8 cellular contexts compared by ENCODE assay signal in the genomic region with DNA sequence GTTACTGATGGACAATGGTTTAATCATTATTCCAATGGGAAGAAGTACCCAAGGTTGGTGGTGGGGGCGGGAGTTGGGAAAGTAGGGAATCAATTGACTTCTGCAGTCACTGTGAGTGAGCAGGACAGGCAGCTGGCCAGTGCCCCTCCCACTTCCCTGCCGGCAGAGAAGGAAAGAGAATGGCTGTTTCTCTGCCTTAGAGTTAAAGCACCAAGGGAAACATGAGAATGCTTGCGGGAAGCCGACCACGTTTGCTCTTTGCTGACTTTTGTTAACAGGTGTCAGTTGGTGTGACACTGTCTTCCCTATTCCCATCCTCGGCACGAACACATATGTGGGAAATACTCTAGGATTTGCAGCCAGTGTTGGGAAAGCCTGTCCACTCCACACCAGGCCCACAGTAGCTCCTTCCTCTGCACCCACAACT. TPM values are rescaled to one million over a fixed set of nuclear protein-coding genes. Genes with fewer than 3 reads are reported as not detected.
DNase-seq lines count a peak whose midpoint lies in the region; ATAC-seq lines count a peak whose summit lies in the region.

No MANE protein-coding gene starts in this region.

- intact Hi-C loops in activated T-helper 2 cell treated with anti-CD3 and anti-CD28 coated beads, Interferon-gamma antibody, Interleukin-2, Interleukin-4, amounts not matched to agents 10 μg/mL and 5 μg/mL and 100 μg/mL, durations not matched to agents 14 hours and 24 hours and 36 hours (cut with micrococcal nuclease): no loop called here

- no peaks in the 10 kb centered on the region for H3K27me3 Mint-ChIP-seq in activated T-helper 2 cell treated with anti-CD3 and anti-CD28 coated beads, Interferon-gamma antibody, Interleukin-2, Interleukin-4, amounts not matched to agents 10 μg/mL and 5 μg/mL and 100 μg/mL, durations not matched to agents 14 hours and 24 hours and 36 hours (ENCODE audit: low read depth)

- H3K4me1 ChIP-seq in mesenchymal stem cell (ENCODE audit: control insufficient read depth, insufficient read depth, low read depth, low read length) (peaks cover 8% of the 10 kb centered on the region), urinary bladder (ENCODE audit: insufficient read depth) (peaks cover 2% of the 10 kb centered on the region)

- H3K9me3 Mint-ChIP-seq in activated T-helper 2 cell treated with anti-CD3 and anti-CD28 coated beads, Interferon-gamma antibody, Interleukin-2, Interleukin-4, amounts not matched to agents 10 μg/mL and 5 μg/mL and 100 μg/mL, durations not matched to agents 14 hours and 24 hours and 36 hours: no peaks in the 10 kb centered on the region

- no peak overlapping the region for H3K4ac ChIP-seq in mesenchymal stem cell (ENCODE audit: low read depth in 1 of 2, low read length in 2 of 2)

- peak; percentile 17 for DNase-seq in NCI-H146 (lab: John Stamatoyannopoulos, UW)
- DNase-seq in NCI-H146 treated with DMSO at 0.1 percent for 48 hours (lab: John Stamatoyannopoulos, UW; ENCODE audit: unreplicated experiment): no peak
- peak; percentile 64 for DNase-seq in mesenchymal stem cell
- DNase-seq in mesenteric fat pad (ENCODE audit: low spot score): no peak
- no peak for DNase-seq in activated T-helper 2 cell treated with anti-CD3 and anti-CD28 coated beads, Interferon-gamma antibody, Interleukin-2, Interleukin-4, amounts not matched to agents 10 μg/mL and 5 μg/mL and 100 μg/mL, durations not matched to agents 14 hours and 24 hours and 36 hours (ENCODE audit: low spot score)

- H3K36me3 ChIP-seq in mesenchymal stem cell (ENCODE audit: control insufficient read depth in 1 of 2, insufficient read depth in 2 of 2, low read depth in 1 of 2, low read length in 2 of 2) (no peaks in the 10 kb centered on the region), urinary bladder (ENCODE audit: insufficient read depth) (no peaks in the 10 kb centered on the region)

- H3K18ac ChIP-seq in mesenchymal stem cell (ENCODE audit: low read depth in 1 of 2, low read length in 2 of 2): peak overlapping the region in 1 of 2 experiments; percentile 37

- no peak overlapping the region for H3K4me3 Mint-ChIP-seq in activated T-helper 2 cell treated with anti-CD3 and anti-CD28 coated beads, Interferon-gamma antibody, Interleukin-2, Interleukin-4, amounts not matched to agents 10 μg/mL and 5 μg/mL and 100 μg/mL, durations not matched to agents 14 hours and 24 hours and 36 hours (ENCODE audit: low read depth)

- no peak overlapping the region for H2BK5ac ChIP-seq in mesenchymal stem cell (ENCODE audit: low read depth, low read length, poor library complexity, severe bottlenecking)

- no peak overlapping the region for H2AFZ ChIP-seq in mesenchymal stem cell (ENCODE audit: low read depth, low read length)

- H3K4me3 ChIP-seq in mesenchymal stem cell (ENCODE audit: insufficient read depth in 1 of 2, low read depth in 1 of 2, low read length in 2 of 2): peak overlapping the region in 1 of 2 experiments; percentile 63
- no peak overlapping the region for H3K4me3 ChIP-seq in urinary bladder (ENCODE audit: low read depth, low read length)

- H2BK12ac ChIP-seq in mesenchymal stem cell (ENCODE audit: low read length in 2 of 2): peak overlapping the region in 1 of 2 experiments; percentile 3

- H3K14ac ChIP-seq in mesenchymal stem cell (ENCODE audit: low read length in 2 of 2): no peak overlapping the region

- 38% methylated on average over 7 of the region's 7 CpGs for WGBS in mesenchymal stem cell
- 9% methylated on average over 7 of the region's 7 CpGs for WGBS in urinary bladder

- H4K91ac ChIP-seq in mesenchymal stem cell (ENCODE audit: low read length): no peak overlapping the region

- no peak overlapping the region for H3K23ac ChIP-seq in mesenchymal stem cell (ENCODE audit: low read length in 2 of 2)

- no peaks in the 10 kb centered on the region for H3K9me3 ChIP-seq in mesenchymal stem cell (ENCODE audit: control insufficient read depth, low read length)

- H2BK15ac ChIP-seq in mesenchymal stem cell (ENCODE audit: low read depth, poor library complexity, severe bottlenecking): peak overlapping the region; percentile 54

- ATAC-seq in esophagus mucosa: peak; percentile 13
- ATAC-seq in HG03565 (IDR thresholded peaks at IDR 0.05; ENCODE audit: unreplicated experiment): no peak

- H3K79me1 ChIP-seq in mesenchymal stem cell (replicated peaks; ENCODE audit: low read length, poor library complexity, severe bottlenecking): no peaks in the 10 kb centered on the region

- no peak overlapping the region for H3K4me2 ChIP-seq in mesenchymal stem cell (ENCODE audit: low read length, poor library complexity, severe bottlenecking)

- no peak overlapping the region for H2BK120ac ChIP-seq in mesenchymal stem cell (ENCODE audit: low read depth, low read length)

- H3K36me3 Mint-ChIP-seq in activated T-helper 2 cell treated with anti-CD3 and anti-CD28 coated beads, Interferon-gamma antibody, Interleukin-2, Interleukin-4, amounts not matched to agents 10 μg/mL and 5 μg/mL and 100 μg/mL, durations not matched to agents 14 hours and 24 hours and 36 hours (ENCODE audit: low read depth): no peaks in the 10 kb centered on the region

- H3K27ac ChIP-seq in mesenchymal stem cell (ENCODE audit: low read length, poor library complexity, severe bottlenecking) (no peak overlapping the region), urinary bladder (ENCODE audit: low read depth) (peak overlapping the region; percentile 60)

- H3K9ac ChIP-seq in mesenchymal stem cell (ENCODE audit: low read length): peak overlapping the region; percentile 81

- H4K8ac ChIP-seq in mesenchymal stem cell (ENCODE audit: low read length): no peak overlapping the region

- no peaks in the 10 kb centered on the region for H3K27me3 ChIP-seq in mesenchymal stem cell (ENCODE audit: control insufficient read depth in 1 of 2, insufficient read depth in 1 of 2, low read length in 2 of 2)

- no peak overlapping the region for H2AK5ac ChIP-seq in mesenchymal stem cell (ENCODE audit: low read length, severe bottlenecking)

- H3K4me1 Mint-ChIP-seq in activated T-helper 2 cell treated with anti-CD3 and anti-CD28 coated beads, Interferon-gamma antibody, Interleukin-2, Interleukin-4, amounts not matched to agents 10 μg/mL and 5 μg/mL and 100 μg/mL, durations not matched to agents 14 hours and 24 hours and 36 hours (ENCODE audit: low read depth): peaks cover 5% of the 10 kb centered on the region

- H3K27ac Mint-ChIP-seq in activated T-helper 2 cell treated with anti-CD3 and anti-CD28 coated beads, Interferon-gamma antibody, Interleukin-2, Interleukin-4, amounts not matched to agents 10 μg/mL and 5 μg/mL and 100 μg/mL, durations not matched to agents 14 hours and 24 hours and 36 hours: no peak overlapping the region

RNA-seq across cellular contexts. Expression of a gene that starts 33.5 kb away (rescaled TPM):
- total RNA-seq in esophagus mucosa: 40.1 TPM
- 54.1 TPM for polyA plus RNA-seq in mesenchymal stem cell (2013, experiment 1 of 2)
- polyA plus RNA-seq in mesenchymal stem cell (2013, experiment 2 of 2): 57.1 TPM
- total RNA-seq in urinary bladder: 110 TPM
- 55.8 TPM for polyA plus RNA-seq in urinary bladder
- 114 TPM for total RNA-seq in mesenteric fat pad
- 20.2 and 24.1 TPM in 2 replicates for total RNA-seq in activated T-helper 2 cell treated with anti-CD3 and anti-CD28 coated beads, Interferon-gamma antibody, Interleukin-2, Interleukin-4, amounts not matched to agents 10 μg/mL and 5 μg/mL and 100 μg/mL, durations not matched to agents 14 hours and 24 hours and 36 hours

RNA-seq across cellular contexts. Expression of a gene that starts 36.1 kb away (rescaled TPM):
- total RNA-seq in esophagus mucosa (14.9 TPM), urinary bladder (26.3 TPM), mesenteric fat pad (578 TPM)
- 1.3 TPM for polyA plus RNA-seq in mesenchymal stem cell (2013, experiment 1 of 2)
- 0.63 TPM for polyA plus RNA-seq in mesenchymal stem cell (2013, experiment 2 of 2)
- polyA plus RNA-seq in urinary bladder: 67.0 TPM
- 0.21 and 0.64 TPM in 2 replicates for total RNA-seq in activated T-helper 2 cell treated with anti-CD3 and anti-CD28 coated beads, Interferon-gamma antibody, Interleukin-2, Interleukin-4, amounts not matched to agents 10 μg/mL and 5 μg/mL and 100 μg/mL, durations not matched to agents 14 hours and 24 hours and 36 hours

Comparison
In these comparisons a context has a peak if more than half of its experiments do, and no peak if none do; other contexts are left out.
1. DNase-seq: peak in NCI-H146 (single experiment) and mesenchymal stem cell (single experiment); none in NCI-H146 treated with DMSO at 0.1 percent for 48 hours (single experiment), mesenteric fat pad (single experiment) and activated T-helper 2 cell treated with anti-CD3 and anti-CD28 coated beads, Interferon-gamma antibody, Interleukin-2, Interleukin-4, amounts not matched to agents 10 μg/mL and 5 μg/mL and 100 μg/mL, durations not matched to agents 14 hours and 24 hours and 36 hours (single experiment).
2. RNA of a gene that starts 36.1 kb away (total RNA-seq): 578 TPM in mesenteric fat pad (single experiment); 26.3 TPM in urinary bladder (single experiment), 14.9 TPM in esophagus mucosa (single experiment) and 0.21 to 0.64 TPM in activated T-helper 2 cell treated with anti-CD3 and anti-CD28 coated beads, Interferon-gamma antibody, Interleukin-2, Interleukin-4, amounts not matched to agents 10 μg/mL and 5 μg/mL and 100 μg/mL, durations not matched to agents 14 hours and 24 hours and 36 hours; every median in the first group is over 10 times any median in the second.